20 cellular contexts compared by ENCODE assay signal in genomic region chr19:29201849-29202248, GRCh38.
"Had no signal": no experiment of that assay in that cellular context is flagged by ENCODE, and none has a peak within 500 bp of the region (broad histone marks: within the 10 kb centered on the region; RNA-seq: fewer than 3 reads in every experiment).

No MANE protein-coding gene starts in this region.

- H3K27me3 Mint-ChIP-seq: stimulated activated naive B cell treated with anti-CD40 and anti-IgM and Interleukin-4, amounts not matched to agents 10 μg/mL and 1 μg/mL and 100 μg/mL, for 72 hours had no signal

- ATAC-seq: activated T-cell treated with anti-CD3 and anti-CD28 coated beads, Interleukin-2, amount 50 U/mL, for 4 hours; esophagus mucosa; gastrocnemius medialis; stimulated activated naive B cell treated with anti-CD40 and anti-IgM and Interleukin-4, amounts not matched to agents 10 μg/mL and 1 μg/mL and 100 μg/mL, for 72 hours had no signal

- DNase-seq: activated CD4-positive, alpha-beta T cell treated with anti-CD3 and anti-CD28 coated beads, Interleukin-2, amount 50 U/mL, for 1 hour; activated CD4-positive, CD25-positive, alpha-beta regulatory T cell treated with anti-CD3 and anti-CD28 coated beads, Interleukin-2, amount 50 U/mL, for 72 hours; activated CD8-positive, alpha-beta memory T cell treated with anti-CD3 and anti-CD28 coated beads, Interleukin-2, amount 50 U/mL, for 4 hours; activated effector memory CD4-positive, alpha-beta T cell treated with anti-CD3 and anti-CD28 coated beads, Interleukin-2, amount 50 U/mL, for 16 hours; activated naive CD4-positive, alpha-beta T cell treated with anti-CD3 and anti-CD28 coated beads, Interleukin-2, amount 50 U/mL, for 16 hours; activated T-cell treated with anti-CD3 and anti-CD28 coated beads, Interleukin-2, amount 50 U/mL, for 4 hours; aorta; brain microvascular endothelial cell; cortex of kidney; gastrocnemius medialis; immature natural killer cell; kidney glomerular epithelial cell; left ventricle myocardium inferior; mammary epithelial cell; midbrain; nephron progenitor cell; retina; stimulated activated naive B cell treated with anti-CD40 and anti-IgM and Interleukin-4, amounts not matched to agents 10 μg/mL and 1 μg/mL and 100 μg/mL, for 72 hours; T1000 had no signal

- H3K4me3 Mint-ChIP-seq: activated T-cell treated with anti-CD3 and anti-CD28 coated beads, Interleukin-2, amount 50 U/mL, for 4 hours; immature natural killer cell; nephron progenitor cell; stimulated activated naive B cell treated with anti-CD40 and anti-IgM and Interleukin-4, amounts not matched to agents 10 μg/mL and 1 μg/mL and 100 μg/mL, for 72 hours had no signal

- H3K27ac Mint-ChIP-seq: nephron progenitor cell; stimulated activated naive B cell treated with anti-CD40 and anti-IgM and Interleukin-4, amounts not matched to agents 10 μg/mL and 1 μg/mL and 100 μg/mL, for 72 hours had no signal

- H3K4me1 Mint-ChIP-seq: nephron progenitor cell had no signal
